24 cellular contexts compared by ENCODE assay signal in the genomic region with DNA sequence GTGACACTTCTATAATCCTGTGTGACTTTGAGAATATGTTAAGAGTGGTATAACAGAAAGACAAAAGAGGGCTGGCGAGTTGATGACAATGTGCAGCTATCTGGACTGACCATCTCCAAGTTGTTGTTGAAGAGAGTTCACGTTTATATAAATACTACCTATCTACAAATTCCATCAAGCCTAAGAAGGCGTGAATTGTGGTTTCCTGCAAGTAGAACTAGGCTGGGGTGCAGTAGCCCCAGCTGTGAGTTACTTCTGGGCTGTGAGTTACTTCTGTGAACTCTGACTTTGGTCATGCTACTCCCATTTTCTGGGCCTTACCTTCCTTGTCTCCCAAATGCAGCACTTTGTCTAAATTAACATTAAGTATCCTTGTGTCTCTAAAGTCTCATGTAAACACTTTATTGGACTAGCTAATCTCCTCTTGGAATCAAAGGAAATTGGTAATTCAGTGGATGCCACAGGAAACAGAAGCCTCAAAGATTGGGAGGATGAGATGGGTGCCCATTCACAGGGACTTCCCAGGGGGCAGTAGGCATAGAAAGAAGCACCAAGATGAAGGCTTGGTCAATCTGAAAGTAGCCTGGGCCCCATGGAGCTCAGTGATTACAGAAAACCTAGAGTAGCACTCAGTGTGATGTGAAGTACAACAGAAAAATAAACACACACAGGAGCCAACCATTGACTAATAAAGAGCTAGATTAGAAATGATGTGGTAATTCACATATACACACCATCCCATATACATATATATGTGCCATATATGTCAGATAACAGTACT.
A peak's percentile ranks its signal among the peaks of the same experiment; 100 is the strongest.
DNase-seq lines count a peak whose midpoint lies in the region; ATAC-seq and TF ChIP-seq lines count a peak whose summit lies in the region.
"Had no signal": no experiment of that assay in that cellular context is flagged by ENCODE, and none has a peak within 500 bp of the region (broad histone marks: within the 10 kb centered on the region; RNA-seq: fewer than 3 reads in every experiment).

No MANE protein-coding gene starts in this region.

- WGBS in stomach, 5 donors: 37 to 59% (median 50%) methylated on average over 3 of the region's 3 CpGs

- no peak overlapping the region for H3K4me3 ChIP-seq in BLaER1 treated with 17β-estradiol and CSF1 and Interleukin-3, amounts not matched to agents 10 nM and 100 nM
- no peak overlapping the region for H3K4me3 ChIP-seq in stomach
- H3K4me3 ChIP-seq: esophagus squamous epithelium, prostate gland, upper lobe of right lung had no signal

- no peaks in the 10 kb centered on the region for H3K9me3 Mint-ChIP-seq in effector memory CD8-positive, alpha-beta T cell
- H3K9me3 Mint-ChIP-seq in activated naive CD8-positive, alpha-beta T cell treated with anti-CD3 and anti-CD28 coated beads for 36 hours: peaks cover 13% of the 10 kb centered on the region
- H3K9me3 Mint-ChIP-seq: activated CD4-positive, alpha-beta memory T cell treated with anti-CD3 and anti-CD28 coated beads for 36 hours; central memory CD8-positive, alpha-beta T cell had no signal

- peak; percentile 40 for ATAC-seq in GM18870 (IDR thresholded peaks at IDR 0.05; ENCODE audit: unreplicated experiment)
- ATAC-seq in effector memory CD8-positive, alpha-beta T cell (replicated peaks): peak; percentile 77
- ATAC-seq: T-cell, upper lobe of right lung had no signal

- peaks cover 0 to 12% (median 9%) of the 10 kb centered on the region in 10 experiments; a peak in 12 of 20 replicates for H3K4me1 ChIP-seq in BLaER1 treated with 17β-estradiol and CSF1 and Interleukin-3, amounts not matched to agents 10 nM and 100 nM
- no peaks in the 10 kb centered on the region for H3K4me1 ChIP-seq in stomach
- H3K4me1 ChIP-seq: esophagus squamous epithelium, prostate gland, upper lobe of right lung had no signal

- no peak overlapping the region for H3K27ac Mint-ChIP-seq in effector memory CD8-positive, alpha-beta T cell
- no peak overlapping the region for H3K27ac Mint-ChIP-seq in activated naive CD8-positive, alpha-beta T cell treated with anti-CD3 and anti-CD28 coated beads for 36 hours
- H3K27ac Mint-ChIP-seq: activated CD4-positive, alpha-beta memory T cell treated with anti-CD3 and anti-CD28 coated beads for 36 hours; T-cell had no signal

- H3K36me3 ChIP-seq in BLaER1 treated with 17β-estradiol and CSF1 and Interleukin-3, amounts not matched to agents 10 nM and 100 nM: no peaks in the 10 kb centered on the region
- no peaks in the 10 kb centered on the region for H3K36me3 ChIP-seq in stomach
- H3K36me3 ChIP-seq: esophagus squamous epithelium, prostate gland, upper lobe of right lung had no signal

- H3K27me3 ChIP-seq in BLaER1 treated with 17β-estradiol and CSF1 and Interleukin-3, amounts not matched to agents 10 nM and 100 nM: no peaks in the 10 kb centered on the region
- no peaks in the 10 kb centered on the region for H3K27me3 ChIP-seq in stomach
- H3K27me3 ChIP-seq: esophagus squamous epithelium, upper lobe of right lung had no signal

- TF ChIP-seq POLR2A in stomach (IDR thresholded peaks at IDR 0.05): no peak

- DNase-seq in KG1 (lab: John Stamatoyannopoulos, UW) (peak; percentile 32), NCI-H1436 treated with DMSO at 0.1 percent for 48 hours (lab: John Stamatoyannopoulos, UW) (no peak), stomach (no peak), GM10248 (ENCODE audit: extremely low spot score) (no peak)
- peak in 1 of 3 experiments; percentile 2 for DNase-seq in effector memory CD8-positive, alpha-beta T cell
- no peak for DNase-seq in activated naive CD8-positive, alpha-beta T cell treated with anti-CD3 and anti-CD28 coated beads for 36 hours
- DNase-seq: activated CD4-positive, alpha-beta memory T cell treated with anti-CD3 and anti-CD28 coated beads for 36 hours; activated naive CD4-positive, alpha-beta T cell; anterior cingulate cortex; C1 segment of cervical spinal cord; effector CD4-positive, alpha-beta T cell; esophagus squamous epithelium; midbrain; NCI-H1105; NCI-H69; Right ventricle myocardium superior; stimulated activated CD4-positive, alpha-beta T cell treated with anti-CD3 and anti-CD28 coated beads, Interleukin-2, amount 100 ng/mL, for 48 hours; T-cell; upper lobe of right lung had no signal

- H3K9ac ChIP-seq in BLaER1 treated with 17β-estradiol and CSF1 and Interleukin-3, amounts not matched to agents 10 nM and 100 nM: no peak overlapping the region

- H3K4me2 ChIP-seq in BLaER1 treated with 17β-estradiol and CSF1 and Interleukin-3, amounts not matched to agents 10 nM and 100 nM: peak overlapping the region in 8 of 11 experiments; percentile 22 to 61 (median 44); a peak in 13 of 22 replicates

- no peak overlapping the region for H3K27ac ChIP-seq in BLaER1 treated with 17β-estradiol and CSF1 and Interleukin-3, amounts not matched to agents 10 nM and 100 nM
- no peak overlapping the region for H3K27ac ChIP-seq in stomach
- H3K27ac ChIP-seq: esophagus squamous epithelium, prostate gland, upper lobe of right lung, VCaP had no signal

- H3K36me3 Mint-ChIP-seq in effector memory CD8-positive, alpha-beta T cell (ENCODE audit: insufficient read depth): no peaks in the 10 kb centered on the region
- H3K36me3 Mint-ChIP-seq in activated naive CD8-positive, alpha-beta T cell treated with anti-CD3 and anti-CD28 coated beads for 36 hours: no peaks in the 10 kb centered on the region
- H3K36me3 Mint-ChIP-seq: activated CD4-positive, alpha-beta memory T cell treated with anti-CD3 and anti-CD28 coated beads for 36 hours; T-cell had no signal

- H3K4me1 Mint-ChIP-seq in effector memory CD8-positive, alpha-beta T cell (ENCODE audit: low read depth in 2 of 2): peaks cover 0 to 19% of the 10 kb centered on the region in 2 donors
- no peaks in the 10 kb centered on the region for H3K4me1 Mint-ChIP-seq in activated naive CD8-positive, alpha-beta T cell treated with anti-CD3 and anti-CD28 coated beads for 36 hours

- H3K27me3 Mint-ChIP-seq in effector memory CD8-positive, alpha-beta T cell: no peaks in the 10 kb centered on the region
- H3K27me3 Mint-ChIP-seq in activated naive CD8-positive, alpha-beta T cell treated with anti-CD3 and anti-CD28 coated beads for 36 hours: no peaks in the 10 kb centered on the region
- H3K27me3 Mint-ChIP-seq: central memory CD8-positive, alpha-beta T cell; T-cell had no signal

- POLR2A ChIA-PET in GM10248 (lab: Yijun Ruan, JAX): no interaction called here

- H3K4me3 Mint-ChIP-seq in effector memory CD8-positive, alpha-beta T cell: no peak overlapping the region
- H3K4me3 Mint-ChIP-seq in activated naive CD8-positive, alpha-beta T cell treated with anti-CD3 and anti-CD28 coated beads for 36 hours: no peak overlapping the region
- H3K4me3 Mint-ChIP-seq: activated CD4-positive, alpha-beta memory T cell treated with anti-CD3 and anti-CD28 coated beads for 36 hours; central memory CD8-positive, alpha-beta T cell; T-cell had no signal

- intact Hi-C loops in stomach (cut with DNase I; ENCODE audit: low total_unique reads): no loop called here

- TF ChIP-seq CTCF in stomach (IDR thresholded peaks at IDR 0.05) (no peak), GM10248 (IDR thresholded peaks at IDR 0.05; ENCODE audit: control extremely low read depth, extremely low read depth, low read depth, missing control alignments) (no peak)

- no peaks in the 10 kb centered on the region for H4K20me1 ChIP-seq in BLaER1 treated with 17β-estradiol and CSF1 and Interleukin-3, amounts not matched to agents 10 nM and 100 nM

- no peak for TF ChIP-seq EP300 in stomach (IDR thresholded peaks at IDR 0.05)

- peaks cover 17 to 37% (median 30%) of the 10 kb centered on the region in 11 experiments for H3K9me3 ChIP-seq in BLaER1 treated with 17β-estradiol and CSF1 and Interleukin-3, amounts not matched to agents 10 nM and 100 nM (replicated peaks in 1 of 11)
- peaks cover 0 to 4% (median 3%) of the 10 kb centered on the region in 4 donors for H3K9me3 ChIP-seq in stomach
- H3K9me3 ChIP-seq: esophagus squamous epithelium, prostate gland had no signal

- CTCF ChIA-PET in GM10248 (lab: Yijun Ruan, JAX): interaction anchor here (1.0 to 1.7 kb wide), 5 partner anchors 8 to 14 kb away, joined by 3 to 4 read pairs (median 3); no protein-coding TSS in a partner anchor
